In genomic region chr15:82952156-82953081, GRCh38 we compare ENCODE assay signal across 8 cellular contexts.
DNase-seq lines count a peak whose midpoint lies in the region.

HOMER2 (minus strand) TSS chr15:82952720; CDS start chr15:82952535, 185 bp downstream.

- no peaks in the 10 kb centered on the region for H3K9me3 ChIP-seq in iPS-18c (ENCODE audit: control insufficient read depth, insufficient read depth, low read length)

- H3K4me3 ChIP-seq in iPS-18c (ENCODE audit: insufficient read depth, low read depth, low read length) (peak within 1 kb of the TSS; percentile 73), skeletal muscle cell (ENCODE audit: low read depth, low read length) (peak within 1 kb of the TSS; percentile 54)

- DNase-seq in activated CD4-positive, alpha-beta T cell treated with anti-CD3 and anti-CD28 coated beads for 48 hours: peak; percentile 19
- DNase-seq in activated CD4-positive, alpha-beta T cell treated with anti-CD3 and anti-CD28 coated beads, Interleukin-2, amount 50 U/mL, for 1 hour: no peak
- DNase-seq in NCI-H2227 (lab: John Stamatoyannopoulos, UW; ENCODE audit: unreplicated experiment) (peak; percentile 68), astrocyte of the hippocampus (ENCODE audit: low read depth, low spot score) (peak; percentile 71), skeletal muscle cell (ENCODE audit: low read depth) (no peak), foreskin melanocyte (no peak), GM19238 (ENCODE audit: insufficient read length, low spot score) (no peak)

Comparison
In these comparisons a context has a peak if more than half of its experiments do, and no peak if none do; other contexts are left out.
1. DNase-seq: peak in activated CD4-positive, alpha-beta T cell treated with anti-CD3 and anti-CD28 coated beads for 48 hours (single experiment), NCI-H2227 (single experiment) and astrocyte of the hippocampus (single experiment); none in activated CD4-positive, alpha-beta T cell treated with anti-CD3 and anti-CD28 coated beads, Interleukin-2, amount 50 U/mL, for 1 hour (single experiment), skeletal muscle cell (single experiment), foreskin melanocyte (single experiment) and GM19238 (single experiment).